1 cellular context compared by ENCODE assay signal in the genomic region with DNA sequence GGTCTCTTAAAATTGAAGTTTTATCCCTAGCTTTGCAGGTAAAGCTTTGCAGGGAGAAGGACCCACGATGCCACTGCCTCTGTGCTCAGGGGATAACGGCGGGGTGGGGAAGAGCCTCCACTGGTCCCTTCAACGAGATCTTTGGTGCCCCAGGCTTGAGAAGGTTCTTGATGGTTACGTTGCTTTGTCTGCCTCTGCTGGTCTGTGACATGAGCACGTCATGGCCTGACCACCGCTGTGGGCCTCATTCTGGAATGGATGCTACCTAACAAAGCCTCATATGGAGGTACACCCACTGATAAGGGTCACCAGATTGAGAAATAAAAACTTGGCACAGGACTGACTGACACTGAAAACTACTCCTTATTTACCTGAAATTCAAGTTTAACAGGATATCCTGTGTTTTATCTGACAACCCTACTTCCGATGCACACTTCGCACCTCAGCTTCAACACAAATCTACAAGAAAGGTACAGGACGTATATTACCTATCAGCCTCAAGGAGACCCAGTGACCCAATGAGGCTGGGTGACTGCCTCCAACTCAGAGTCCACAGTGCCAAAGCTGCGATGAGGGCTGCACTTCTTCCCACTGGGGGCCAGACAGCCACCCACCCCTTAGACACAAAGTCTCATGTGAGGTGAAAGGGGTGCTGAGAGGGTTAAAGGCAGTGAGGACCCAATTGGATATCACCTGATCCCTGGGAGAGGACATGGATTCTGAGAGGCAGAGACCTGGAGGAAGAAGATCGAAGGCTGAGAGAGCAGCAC.
TF ChIP-seq lines count a peak whose summit lies in the region.

No MANE protein-coding gene starts in this region.

TF ChIP-seq in HepG2, 621 proteins besides CTCF, POLR2A, EP300 and RAD21:
- TF ChIP-seq, protein P1, sequence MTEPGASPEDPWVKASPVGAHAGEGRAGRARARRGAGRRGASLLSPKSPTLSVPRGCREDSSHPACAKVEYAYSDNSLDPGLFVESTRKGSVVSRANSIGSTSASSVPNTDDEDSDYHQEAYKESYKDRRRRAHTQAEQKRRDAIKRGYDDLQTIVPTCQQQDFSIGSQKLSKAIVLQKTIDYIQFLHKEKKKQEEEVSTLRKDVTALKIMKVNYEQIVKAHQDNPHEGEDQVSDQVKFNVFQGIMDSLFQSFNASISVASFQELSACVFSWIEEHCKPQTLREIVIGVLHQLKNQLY (CRISPR knock-in tag; IDR thresholded peaks at IDR 0.05): no peak
- TF ChIP-seq ZNF547 (CRISPR knock-in tag; IDR thresholded peaks at IDR 0.05): no peak
- TF ChIP-seq FOXP1 (IDR thresholded peaks at IDR 0.05): no peak
- no peak for TF ChIP-seq FOXP1 (CRISPR knock-in tag; IDR thresholded peaks at IDR 0.05)
- TF ChIP-seq RBM22 (optimal IDR thresholded peaks at IDR 0.05; ENCODE audit: low read length): peak; percentile 25
